In the genomic region with DNA sequence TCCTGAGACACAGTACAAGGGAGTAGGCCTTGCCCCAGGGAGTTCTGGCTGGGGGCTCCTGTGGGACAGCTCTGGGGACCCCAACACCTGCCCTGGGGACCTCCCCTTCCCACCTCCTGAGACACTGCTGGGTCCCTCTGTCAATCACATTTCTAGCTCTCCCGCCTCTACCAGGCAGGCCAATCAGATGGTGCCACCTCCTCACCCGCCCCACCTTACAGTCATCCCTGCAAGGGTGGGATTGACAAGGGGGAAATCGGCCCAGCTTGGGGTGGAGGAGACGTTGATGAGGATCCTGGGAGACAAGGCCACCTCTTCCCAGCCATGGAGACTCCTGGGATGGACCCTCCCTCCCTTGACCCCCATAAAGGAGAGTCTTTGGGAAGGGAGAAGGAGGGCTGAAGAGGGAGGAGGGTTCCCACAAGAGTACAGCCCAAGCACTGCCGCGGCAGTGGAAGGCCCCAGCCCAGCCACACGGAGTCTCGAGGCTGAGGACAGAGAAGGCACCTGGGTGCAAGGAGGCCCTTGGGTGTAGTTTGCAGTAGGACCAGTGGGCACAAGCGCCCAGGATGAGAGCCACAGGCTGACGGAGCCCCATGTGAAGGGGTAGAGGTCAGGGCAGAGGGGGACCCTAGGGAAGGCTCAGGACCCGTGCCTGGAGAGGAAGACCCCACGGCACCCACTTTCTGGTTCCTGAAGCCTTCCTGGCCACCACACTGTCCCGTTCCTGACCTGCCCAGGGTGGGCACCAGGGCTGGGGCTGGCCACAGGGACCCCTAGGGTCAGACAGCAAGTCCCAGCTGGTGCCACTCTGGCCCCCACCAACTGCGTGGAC, we compare ENCODE assay signal across 12 cellular contexts.
DNase-seq lines count a peak whose midpoint lies in the region; ATAC-seq and TF ChIP-seq lines count a peak whose summit lies in the region.
"Had no signal": no experiment of that assay in that cellular context is flagged by ENCODE, and none has a peak within 500 bp of the region (broad histone marks: within the 10 kb centered on the region; RNA-seq: fewer than 3 reads in every experiment).

No MANE protein-coding gene starts in this region.

- H3K4me3 ChIP-seq in CD8-positive, alpha-beta memory T cell (ENCODE audit: low read length) = no peak overlapping the region

- H3K4me1 Mint-ChIP-seq in CD8-positive, alpha-beta memory T cell = no peaks in the 10 kb centered on the region
- H3K4me1 Mint-ChIP-seq in WTC11 = peaks cover 5% of the 10 kb centered on the region

- H3K27ac Mint-ChIP-seq in CD8-positive, alpha-beta memory T cell = no peak overlapping the region
- H3K27ac Mint-ChIP-seq in WTC11 = peak overlapping the region; percentile 57; the same call in 1 of the 2 replicates

- peaks cover 4 to 23% of the 10 kb centered on the region in 2 donors for H3K27me3 Mint-ChIP-seq in CD8-positive, alpha-beta memory T cell
- no peaks in the 10 kb centered on the region for H3K27me3 Mint-ChIP-seq in WTC11 (ENCODE audit: low read depth)

- H3K36me3 Mint-ChIP-seq in CD8-positive, alpha-beta memory T cell = no peaks in the 10 kb centered on the region
- H3K36me3 Mint-ChIP-seq in WTC11 = no peaks in the 10 kb centered on the region

- CTCF ChIA-PET in CD8-positive, alpha-beta memory T cell (lab: Charles Lee) = no interaction called here
- CTCF ChIA-PET in WTC11 (lab: Charles Lee) = interaction anchor here (0.7 kb wide), 1 partner anchor 17 kb away, joined by 5 read pairs; no protein-coding TSS in a partner anchor

- H3K27me3 ChIP-seq in CD8-positive, alpha-beta memory T cell (ENCODE audit: insufficient read depth, low read length, poor library complexity, severe bottlenecking) = no peaks in the 10 kb centered on the region

- peak overlapping the region; percentile 9 for H3K27ac ChIP-seq in CD8-positive, alpha-beta memory T cell (ENCODE audit: low read depth, low read length)
- H3K27ac ChIP-seq: VCaP had no signal

- H3K4me3 Mint-ChIP-seq in CD8-positive, alpha-beta memory T cell = no peak overlapping the region
- no peak overlapping the region for H3K4me3 Mint-ChIP-seq in WTC11

- no peak for DNase-seq in CD8-positive, alpha-beta memory T cell
- no peak for DNase-seq in WTC11 (ENCODE audit: low spot score)
- peak; percentile 40 for DNase-seq in iPS-NIHi11 (ENCODE audit: low spot score)
- peak; percentile 4 for DNase-seq in retina
- no peak for DNase-seq in NCI-H128 (lab: John Stamatoyannopoulos, UW; ENCODE audit: unreplicated experiment)
- DNase-seq in occipital lobe (lab: John Stamatoyannopoulos, UW) = no peak
- no peak for DNase-seq in hippocampal formation (lab: John Stamatoyannopoulos, UW)
- no peak for DNase-seq in NCI-H1048 (lab: John Stamatoyannopoulos, UW)
- DNase-seq: activated gamma-delta T cell treated with Interleukin-2 at 50 U/mL for 16 hours; effector CD8-positive, alpha-beta T cell; NCI-H1694 treated with DMSO at 0.1 percent for 48 hours had no signal

- POLR2A ChIA-PET in CD8-positive, alpha-beta memory T cell (lab: Charles Lee) = no interaction called here
- POLR2A ChIA-PET in WTC11 (lab: Charles Lee) = no interaction called here

- no peak for TF ChIP-seq CTCF in WTC11 (IDR thresholded peaks at IDR 0.05)

- H3K9me3 ChIP-seq in CD8-positive, alpha-beta memory T cell (ENCODE audit: low read length) = no peaks in the 10 kb centered on the region

- ATAC-seq in WTC11 = peak; percentile 51

- no peaks in the 10 kb centered on the region for H3K9me3 Mint-ChIP-seq in CD8-positive, alpha-beta memory T cell
- no peaks in the 10 kb centered on the region; the same call in 1 of the 2 replicates for H3K9me3 Mint-ChIP-seq in WTC11

- H3K4me1 ChIP-seq in CD8-positive, alpha-beta memory T cell (ENCODE audit: insufficient read depth, low read length) = no peaks in the 10 kb centered on the region

- no peaks in the 10 kb centered on the region for H3K36me3 ChIP-seq in CD8-positive, alpha-beta memory T cell (ENCODE audit: insufficient read depth, low read length)

TF ChIP-seq in WTC11, 78 proteins besides CTCF, POLR2A, EP300 and RAD21:
- TF ChIP-seq ZNF423 (CRISPR knock-in tag; IDR thresholded peaks at IDR 0.05) (no peak), TEAD4 (CRISPR knock-in tag; IDR thresholded peaks at IDR 0.05) (no peak), SMAD3 (CRISPR knock-in tag; IDR thresholded peaks at IDR 0.05; ENCODE audit: borderline replicate concordance) (no peak), ZNF396 (CRISPR knock-in tag; IDR thresholded peaks at IDR 0.05; ENCODE audit: borderline replicate concordance) (no peak), EMX1 (CRISPR knock-in tag; IDR thresholded peaks at IDR 0.05) (no peak), MXD4 (CRISPR knock-in tag; IDR thresholded peaks at IDR 0.05; ENCODE audit: borderline replicate concordance) (no peak), NR2C2 (CRISPR knock-in tag; IDR thresholded peaks at IDR 0.05) (no peak), ZNF416 (CRISPR knock-in tag; IDR thresholded peaks at IDR 0.05) (no peak), ZNF219 (CRISPR knock-in tag; IDR thresholded peaks at IDR 0.05; ENCODE audit: borderline replicate concordance) (no peak), ZNF671 (CRISPR knock-in tag; IDR thresholded peaks at IDR 0.05) (no peak), FOXJ3 (CRISPR knock-in tag; IDR thresholded peaks at IDR 0.05; ENCODE audit: borderline replicate concordance) (no peak), ELF4 (CRISPR knock-in tag; IDR thresholded peaks at IDR 0.05; ENCODE audit: low read depth) (no peak), ARID4B (CRISPR knock-in tag; IDR thresholded peaks at IDR 0.05; ENCODE audit: borderline replicate concordance) (no peak)
- TF ChIP-seq, protein P1, sequence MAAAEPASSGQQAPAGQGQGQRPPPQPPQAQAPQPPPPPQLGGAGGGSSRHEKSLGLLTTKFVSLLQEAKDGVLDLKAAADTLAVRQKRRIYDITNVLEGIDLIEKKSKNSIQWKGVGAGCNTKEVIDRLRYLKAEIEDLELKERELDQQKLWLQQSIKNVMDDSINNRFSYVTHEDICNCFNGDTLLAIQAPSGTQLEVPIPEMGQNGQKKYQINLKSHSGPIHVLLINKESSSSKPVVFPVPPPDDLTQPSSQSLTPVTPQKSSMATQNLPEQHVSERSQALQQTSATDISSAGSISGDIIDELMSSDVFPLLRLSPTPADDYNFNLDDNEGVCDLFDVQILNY (CRISPR knock-in tag; IDR thresholded peaks at IDR 0.05) = no peak
- TF ChIP-seq, protein P2, sequence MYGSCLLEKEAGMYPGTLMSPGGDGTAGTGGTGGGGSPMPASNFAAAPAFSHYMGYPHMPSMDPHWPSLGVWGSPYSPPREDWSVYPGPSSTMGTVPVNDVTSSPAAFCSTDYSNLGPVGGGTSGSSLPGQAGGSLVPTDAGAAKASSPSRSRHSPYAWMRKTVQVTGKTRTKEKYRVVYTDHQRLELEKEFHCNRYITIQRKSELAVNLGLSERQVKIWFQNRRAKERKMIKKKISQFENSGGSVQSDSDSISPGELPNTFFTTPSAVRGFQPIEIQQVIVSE (CRISPR knock-in tag; IDR thresholded peaks at IDR 0.05; ENCODE audit: borderline replicate concordance) = no peak

Comparison
In these comparisons a context has a peak if more than half of its experiments do, and no peak if none do; other contexts are left out.
1. DNase-seq: peak in iPS-NIHi11 (single experiment) and retina (single experiment); none in CD8-positive, alpha-beta memory T cell (0 of 5), WTC11 (single experiment), NCI-H128 (single experiment), occipital lobe (single experiment), hippocampal formation (0 of 2) and NCI-H1048 (single experiment).